ENCODE assay signal across 15 cellular contexts in the genomic region with DNA sequence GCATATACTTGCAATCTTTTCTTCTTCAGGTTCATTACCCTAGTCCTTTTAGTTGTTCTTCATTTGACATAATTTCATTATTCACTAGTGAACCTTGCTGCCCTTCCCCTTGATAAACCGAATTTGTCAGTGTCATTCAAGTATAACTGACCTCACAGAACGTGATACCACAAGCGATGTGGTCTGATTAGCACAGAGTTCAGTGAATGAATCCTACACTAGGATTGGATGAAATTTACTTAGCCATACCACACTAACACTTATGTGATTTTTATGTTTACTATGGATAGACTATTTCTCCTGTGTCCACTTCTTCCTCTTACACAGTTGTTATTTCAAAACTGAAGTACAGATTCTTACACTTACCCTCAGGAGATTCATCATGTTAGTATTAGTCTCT. TPM values are rescaled to one million over a fixed set of nuclear protein-coding genes. Genes with fewer than 3 reads are reported as not detected.
"Had no signal": no experiment of that assay in that cellular context is flagged by ENCODE, and none has a peak within 500 bp of the region (broad histone marks: within the 10 kb centered on the region; RNA-seq: fewer than 3 reads in every experiment).

No MANE protein-coding gene starts in this region.

- H3K27ac ChIP-seq: body of pancreas, neutrophil, thyroid gland had no signal

- H3K4me3 ChIP-seq: body of pancreas, smooth muscle cell, thyroid gland had no signal

- H3K9me3 Mint-ChIP-seq: activated naive CD4-positive, alpha-beta T cell treated with anti-CD3 and anti-CD28 coated beads for 36 hours; effector memory CD8-positive, alpha-beta T cell; naive thymus-derived CD8-positive, alpha-beta T cell had no signal

- H3K27ac Mint-ChIP-seq: activated naive CD4-positive, alpha-beta T cell treated with anti-CD3 and anti-CD28 coated beads for 36 hours; effector memory CD8-positive, alpha-beta T cell; naive thymus-derived CD8-positive, alpha-beta T cell had no signal

- H3K4me1 ChIP-seq: body of pancreas, thyroid gland had no signal

- H3K27me3 ChIP-seq: body of pancreas, thyroid gland had no signal

- H3K9me3 ChIP-seq: body of pancreas, neutrophil, thyroid gland had no signal

- H3K36me3 Mint-ChIP-seq: naive thymus-derived CD8-positive, alpha-beta T cell had no signal

- H3K36me3 ChIP-seq: neutrophil, thyroid gland had no signal

- H3K4me3 Mint-ChIP-seq: activated naive CD4-positive, alpha-beta T cell treated with anti-CD3 and anti-CD28 coated beads for 36 hours; effector memory CD8-positive, alpha-beta T cell; naive thymus-derived CD8-positive, alpha-beta T cell had no signal

- DNase-seq: activated CD4-positive, alpha-beta T cell treated with anti-CD3 and anti-CD28 coated beads for 4 hours; activated CD8-positive, alpha-beta memory T cell treated with anti-CD3 and anti-CD28 coated beads for 24 hours; activated naive CD4-positive, alpha-beta T cell treated with anti-CD3 and anti-CD28 coated beads for 36 hours; body of pancreas; effector memory CD8-positive, alpha-beta T cell; foreskin fibroblast; left cardiac atrium; naive thymus-derived CD8-positive, alpha-beta T cell; stimulated activated CD4-positive, alpha-beta T cell treated with anti-CD3 and anti-CD28 coated beads, Interleukin-4, amount 100 ng/mL, for 1 hour; thyroid gland had no signal

- ATAC-seq: body of pancreas; effector memory CD8-positive, alpha-beta T cell; left cardiac atrium; naive thymus-derived CD8-positive, alpha-beta T cell; sciatic nerve had no signal

- H3K4me2 ChIP-seq: smooth muscle cell had no signal

RNA-seq across cellular contexts. Expression of a gene that starts 27.2 kb away (rescaled TPM):
- total RNA-seq: activated naive CD4-positive, alpha-beta T cell treated with anti-CD3 and anti-CD28 coated beads for 36 hours; dermis microvascular lymphatic vessel endothelial cell; glomerular endothelial cell; smooth muscle cell had no signal
